Comparison of ENCODE assay signal across 17 cellular contexts in the genomic region with DNA sequence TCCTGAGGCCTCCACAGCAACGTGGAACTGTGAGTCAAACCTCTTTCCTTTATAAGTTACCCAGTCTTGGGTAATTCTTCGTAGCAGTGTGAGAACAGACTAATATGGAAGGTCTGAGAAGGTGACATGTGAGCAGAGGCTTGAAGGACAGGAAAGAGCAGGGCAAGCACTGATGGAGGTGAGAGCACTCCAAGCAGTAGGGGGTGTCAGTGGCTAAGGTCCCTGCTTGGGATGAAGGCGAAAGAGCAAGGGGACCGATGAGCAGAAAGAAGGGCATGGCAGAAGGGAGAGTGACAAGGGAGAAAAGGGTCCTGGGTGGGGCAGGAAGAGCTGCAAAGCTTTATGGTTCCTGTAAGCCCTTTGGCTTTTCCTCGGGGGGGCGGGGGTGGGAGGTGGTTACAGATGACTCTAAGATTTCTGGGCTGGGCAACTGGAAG. TPM values are rescaled to one million over a fixed set of nuclear protein-coding genes. Genes with fewer than 3 reads are reported as not detected.
DNase-seq lines count a peak whose midpoint lies in the region; ATAC-seq and TF ChIP-seq lines count a peak whose summit lies in the region.
"Had no signal": no experiment of that assay in that cellular context is flagged by ENCODE, and none has a peak within 500 bp of the region (broad histone marks: within the 10 kb centered on the region; RNA-seq: fewer than 3 reads in every experiment).

No MANE protein-coding gene starts in this region.

- H3K79me1 ChIP-seq in mesendoderm (ENCODE audit: low read length) = no peaks in the 10 kb centered on the region

- WGBS in mesendoderm (ENCODE audit: extremely low coverage, insufficient coverage, low lambda C conversion rate) = no CpG with 5 or more reads among the region's 6 CpGs

- H2AK5ac ChIP-seq in mesendoderm (ENCODE audit: low read length) = no peak overlapping the region

- ATAC-seq in CD4-positive, alpha-beta T cell (ENCODE audit: poor library complexity) = peak; percentile 36
- ATAC-seq in naive thymus-derived CD4-positive, alpha-beta T cell = peak; percentile 27
- no peak for ATAC-seq in GM18907 (IDR thresholded peaks at IDR 0.05; ENCODE audit: unreplicated experiment)
- ATAC-seq: HCT116, heart right ventricle had no signal

- peaks cover 84% of the 10 kb centered on the region for H3K4me1 Mint-ChIP-seq in CD4-positive, alpha-beta T cell (ENCODE audit: low read depth)
- H3K4me1 Mint-ChIP-seq in naive thymus-derived CD4-positive, alpha-beta T cell = peaks cover 70 to 85% (median 79%) of the 10 kb centered on the region in 7 donors

- no peak overlapping the region for H3K18ac ChIP-seq in mesendoderm (ENCODE audit: low read length)

- H2BK5ac ChIP-seq in mesendoderm (ENCODE audit: low read length) = no peak overlapping the region

- peak overlapping the region; percentile 43 for H3K27ac ChIP-seq in CD4-positive, alpha-beta T cell (ENCODE audit: low read depth, low read length)
- H3K27ac ChIP-seq in naive thymus-derived CD4-positive, alpha-beta T cell (ENCODE audit: low read depth, low read length) = peak overlapping the region; percentile 76
- H3K27ac ChIP-seq in mesendoderm (ENCODE audit: low read depth, low read length) = no peak overlapping the region

- H3K36me3 ChIP-seq in naive thymus-derived CD4-positive, alpha-beta T cell (ENCODE audit: control insufficient read depth in 2 of 3, insufficient read depth in 3 of 3, low read length in 3 of 3) = peaks cover 0 to 3% (median 0%) of the 10 kb centered on the region in 3 experiments
- H3K36me3 ChIP-seq in mesendoderm (ENCODE audit: control insufficient read depth, insufficient read depth, low read length) = no peaks in the 10 kb centered on the region
- H3K36me3 ChIP-seq: BE2C, heart right ventricle had no signal

- H3K79me2 ChIP-seq in mesendoderm (ENCODE audit: control insufficient read depth, insufficient read depth, low read length) = no peaks in the 10 kb centered on the region

- peaks cover 66 to 71% of the 10 kb centered on the region in 2 donors for H3K4me1 ChIP-seq in naive thymus-derived CD4-positive, alpha-beta T cell (ENCODE audit: control insufficient read depth in 2 of 2, insufficient read depth in 2 of 2, low read length in 2 of 2)
- H3K4me1 ChIP-seq in mesendoderm (ENCODE audit: control insufficient read depth, low read depth, low read length) = peaks cover 4% of the 10 kb centered on the region

- no peaks in the 10 kb centered on the region for H3K27me3 Mint-ChIP-seq in CD4-positive, alpha-beta T cell
- no peaks in the 10 kb centered on the region for H3K27me3 Mint-ChIP-seq in naive thymus-derived CD4-positive, alpha-beta T cell

- no peak overlapping the region for H2BK120ac ChIP-seq in mesendoderm (ENCODE audit: low read depth, low read length)

- peaks cover 45% of the 10 kb centered on the region for H3K36me3 Mint-ChIP-seq in CD4-positive, alpha-beta T cell (ENCODE audit: low read depth)
- peaks cover 5 to 32% (median 17%) of the 10 kb centered on the region in 5 donors for H3K36me3 Mint-ChIP-seq in naive thymus-derived CD4-positive, alpha-beta T cell

- H3K4me3 Mint-ChIP-seq in CD4-positive, alpha-beta T cell = peak overlapping the region; percentile 89
- peak overlapping the region; percentile 72 to 97 (median 88) for H3K4me3 Mint-ChIP-seq in naive thymus-derived CD4-positive, alpha-beta T cell

- H3K4me2 ChIP-seq in mesendoderm (ENCODE audit: low read length) = no peak overlapping the region

- H3K23ac ChIP-seq in mesendoderm (ENCODE audit: low read length) = no peak overlapping the region

- POLR2A ChIA-PET in CD4-positive, alpha-beta T cell (lab: Charles Lee) = interaction anchor here (1.3 to 5.2 kb wide), 3 partner anchors 11 to 1017 kb away, joined by 3 to 24 read pairs (median 3); no protein-coding TSS in a partner anchor
- POLR2A ChIA-PET in naive thymus-derived CD4-positive, alpha-beta T cell (lab: Charles Lee) = interaction anchor here (1.6 kb wide), 1 partner anchor 8 kb away, joined by 7 read pairs; no protein-coding TSS in a partner anchor

- no peak overlapping the region for H4K5ac ChIP-seq in mesendoderm (ENCODE audit: low read length)

- peak overlapping the region; percentile 65 for H3K4me3 ChIP-seq in naive thymus-derived CD4-positive, alpha-beta T cell (ENCODE audit: low read length)
- no peak overlapping the region for H3K4me3 ChIP-seq in mesendoderm (ENCODE audit: low read length)

- no peaks in the 10 kb centered on the region for H3K9me3 Mint-ChIP-seq in CD4-positive, alpha-beta T cell
- H3K9me3 Mint-ChIP-seq in naive thymus-derived CD4-positive, alpha-beta T cell = peaks cover 0 to 2% (median 0%) of the 10 kb centered on the region in 11 donors

- CTCF ChIA-PET in CD4-positive, alpha-beta T cell (lab: Charles Lee) = no interaction called here
- CTCF ChIA-PET in naive thymus-derived CD4-positive, alpha-beta T cell (lab: Charles Lee) = interaction anchor here (1.2 kb wide), 1 partner anchor 8 kb away, joined by 4 read pairs; no protein-coding TSS in a partner anchor

- peak overlapping the region; percentile 91 for H3K27ac Mint-ChIP-seq in CD4-positive, alpha-beta T cell
- peak overlapping the region; percentile 84 to 98 (median 90) for H3K27ac Mint-ChIP-seq in naive thymus-derived CD4-positive, alpha-beta T cell

- no peak overlapping the region for H3K4ac ChIP-seq in mesendoderm (ENCODE audit: low read depth, low read length)

- DNase-seq in CD4-positive, alpha-beta T cell = peak in 4 of 10 experiments; percentile 23 to 45 (median 32)
- peak; percentile 68 for DNase-seq in NOMO-1 treated with DMSO at 0.1 percent for 48 hours (lab: John Stamatoyannopoulos, UW; ENCODE audit: unreplicated experiment)
- peak; percentile 50 to 53 for DNase-seq in activated T-cell treated with anti-CD3 and anti-CD28 coated beads, Interleukin-2, amount 50 U/mL, for 48 hours
- peak in 4 of 9 donors; percentile 42 to 57 (median 50) for DNase-seq in naive thymus-derived CD4-positive, alpha-beta T cell
- no peak for DNase-seq in mesendoderm
- no peak for DNase-seq in mesenteric fat pad (ENCODE audit: low spot score)
- no peak for DNase-seq in ureter (ENCODE audit: low spot score)
- DNase-seq: BE2C; DND-41; heart right ventricle; midbrain; NCI-H1092; NK-92 treated with Interleukin-12 subunit alpha and Interleukin-12 subunit beta, amount 100 ng/mL, for 24 hours; SHP77 treated with DMSO at 0.1 percent for 48 hours had no signal

- no peaks in the 10 kb centered on the region for H3K9me3 ChIP-seq in CD4-positive, alpha-beta T cell (ENCODE audit: control insufficient read depth, low read length)
- H3K9me3 ChIP-seq in naive thymus-derived CD4-positive, alpha-beta T cell (ENCODE audit: control insufficient read depth in 2 of 3, low read length in 3 of 3) = no peaks in the 10 kb centered on the region
- H3K9me3 ChIP-seq: BE2C, heart right ventricle had no signal

- H4K8ac ChIP-seq in mesendoderm (ENCODE audit: low read depth, low read length) = no peak overlapping the region

- no peak for TF ChIP-seq CTCF in CD4-positive, alpha-beta T cell (IDR thresholded peaks at IDR 0.05)

- H3K27me3 ChIP-seq in CD4-positive, alpha-beta T cell (ENCODE audit: control insufficient read depth, insufficient read depth, low read length) = no peaks in the 10 kb centered on the region
- H3K27me3 ChIP-seq in naive thymus-derived CD4-positive, alpha-beta T cell (ENCODE audit: control insufficient read depth in 2 of 2, insufficient read depth in 2 of 2, low read length in 2 of 2) = no peaks in the 10 kb centered on the region
- H3K27me3 ChIP-seq in mesendoderm (ENCODE audit: insufficient read depth, low read length, poor library complexity) = peaks cover 5% of the 10 kb centered on the region
- H3K27me3 ChIP-seq: heart right ventricle had no signal

- H2BK15ac ChIP-seq in mesendoderm (replicated peaks; ENCODE audit: low read depth) = no peak overlapping the region

- H3K9ac ChIP-seq in mesendoderm (ENCODE audit: low read length) = no peak overlapping the region

- no peak overlapping the region for H3K56ac ChIP-seq in mesendoderm (ENCODE audit: low read length)

- intact Hi-C loops in CD4-positive, alpha-beta T cell (cut with DNase I, micrococcal nuclease) = loop anchor here (2.0 to 10.0 kb wide), 2 partner anchors 19 to 533 kb away; no protein-coding TSS in a partner anchor
- intact Hi-C loops in naive thymus-derived CD4-positive, alpha-beta T cell (cut with micrococcal nuclease) = loop anchor here (1.0 to 10.0 kb wide), 19 partner anchors 10 to 1275 kb away; a partner anchor contains a TSS

RNA-seq across cellular contexts. Expression of a gene that starts 3.5 kb away (rescaled TPM):
- total RNA-seq in CD4-positive, alpha-beta T cell = 10 to 100 TPM; 48.2 to 50.4 TPM
- 10 to 100 TPM; 28.5 to 72.8 (median 39.2) TPM for total RNA-seq in naive thymus-derived CD4-positive, alpha-beta T cell
- 10 to 100 TPM; 17.7 to 26.1 TPM for polyA plus RNA-seq in naive thymus-derived CD4-positive, alpha-beta T cell
- 9.6 TPM for polyA plus RNA-seq in mesendoderm (2013, experiment 1 of 2)
- polyA plus RNA-seq in mesendoderm (2013, experiment 2 of 2) = 10.4 TPM
- total RNA-seq in mesenteric fat pad = 34.9 TPM
- 33.2 TPM for total RNA-seq in ureter

RNA-seq across cellular contexts. Expression of a gene that starts 31.9 kb away (rescaled TPM):
- total RNA-seq in CD4-positive, alpha-beta T cell = 1 to 10 TPM in 1 of 2 experiments, under 1 TPM in 1; 0.84 to 1.1 TPM
- 1 to 10 TPM in 1 of 5 experiments, under 1 TPM in 1, not detected in 3; 0.24 to 4.7 TPM for total RNA-seq in naive thymus-derived CD4-positive, alpha-beta T cell
- under 1 TPM in 1 of 2 donors, not detected in 1; 0.60 TPM for polyA plus RNA-seq in naive thymus-derived CD4-positive, alpha-beta T cell
- polyA plus RNA-seq in mesendoderm (2013, experiment 1 of 2) = 12.0 TPM
- polyA plus RNA-seq in mesendoderm (2013, experiment 2 of 2) = 13.2 TPM
- 1.5 TPM for total RNA-seq in mesenteric fat pad
- total RNA-seq in ureter = 16.3 TPM
- total RNA-seq: dermis microvascular lymphatic vessel endothelial cell had no signal

Comparison
In these comparisons a context has a peak if more than half of its experiments do, and no peak if none do; other contexts are left out.
1. DNase-seq: peak in NOMO-1 treated with DMSO at 0.1 percent for 48 hours (single experiment) and activated T-cell treated with anti-CD3 and anti-CD28 coated beads, Interleukin-2, amount 50 U/mL, for 48 hours (2 of 2); none in mesendoderm (single experiment), mesenteric fat pad (single experiment) and ureter (single experiment).